Comparison of ENCODE assay signal across 8 cellular contexts in the genomic region with DNA sequence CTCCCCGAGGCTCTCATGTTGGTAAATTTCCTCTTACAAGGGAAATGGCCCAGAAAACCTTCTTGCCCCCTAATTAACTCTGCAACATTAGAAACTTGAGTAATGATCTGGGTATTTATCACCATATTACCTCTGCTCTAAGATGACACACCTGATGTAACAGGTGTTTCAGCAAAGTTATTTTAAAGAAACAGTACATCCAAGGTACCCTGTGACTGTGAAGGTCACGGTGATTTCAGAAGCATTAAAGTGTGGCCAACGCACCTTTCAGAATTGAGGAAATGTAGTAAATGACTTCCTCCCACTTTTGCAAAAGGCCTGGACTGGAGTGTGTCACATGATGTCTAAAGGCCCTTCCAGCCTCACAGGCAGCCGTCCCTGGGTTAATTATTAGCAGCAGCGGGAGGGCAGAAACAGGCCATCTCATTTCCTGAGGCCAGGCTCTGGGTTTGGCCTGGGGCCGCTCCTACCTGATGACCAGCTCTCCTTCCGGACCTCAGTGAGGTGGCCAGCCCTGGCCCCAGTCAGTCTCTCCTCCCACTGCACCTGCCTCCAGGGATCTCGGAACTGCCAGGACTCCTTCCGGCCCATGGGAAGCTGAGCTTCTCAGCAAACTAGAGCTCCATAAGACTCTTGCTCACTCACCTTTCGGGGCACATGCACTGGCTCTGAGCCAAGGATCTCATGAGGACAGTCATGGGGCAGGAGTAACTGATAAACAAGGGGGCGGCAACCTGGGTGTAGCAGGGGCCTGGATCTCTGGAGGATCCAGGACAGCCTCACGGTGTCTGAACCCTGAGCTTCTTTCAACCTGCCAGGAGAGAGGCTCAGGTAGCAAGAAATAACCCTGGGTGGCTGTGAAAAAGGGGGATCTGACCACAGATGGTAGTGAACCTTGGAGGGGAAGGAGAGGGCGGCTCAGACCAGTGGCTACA. TPM values are rescaled to one million over a fixed set of nuclear protein-coding genes. Genes with fewer than 3 reads are reported as not detected.
DNase-seq lines count a peak whose midpoint lies in the region; ATAC-seq and TF ChIP-seq lines count a peak whose summit lies in the region.

No MANE protein-coding gene starts in this region.

- TF ChIP-seq CTCF in HEK293 (tag by site-specific recombination; IDR thresholded peaks at IDR 0.05) (no peak), hepatocyte (IDR thresholded peaks at IDR 0.05; ENCODE audit: poor library complexity) (no peak), omental fat pad (IDR thresholded peaks at IDR 0.05) (no peak)

- peak overlapping the region; percentile 32 for H3K4me2 ChIP-seq in hepatocyte

- H3K27ac Mint-ChIP-seq in naive thymus-derived CD4-positive, alpha-beta T cell: no peak overlapping the region
- no peak overlapping the region for H3K27ac Mint-ChIP-seq in T-cell

- peak overlapping the region; percentile 61 for H3K27ac ChIP-seq in HEK293 (ENCODE audit: extremely low read depth, low read depth, low read length)
- peak overlapping the region; percentile 94 for H3K27ac ChIP-seq in hepatocyte
- H3K27ac ChIP-seq in naive thymus-derived CD4-positive, alpha-beta T cell (ENCODE audit: low read depth, low read length): no peak overlapping the region

- POLR2A ChIA-PET in HEK293 (lab: Yijun Ruan, JAX): no interaction called here
- POLR2A ChIA-PET in naive thymus-derived CD4-positive, alpha-beta T cell (lab: Charles Lee): no interaction called here
- POLR2A ChIA-PET in T-cell (lab: Charles Lee): no interaction called here

- peaks cover 0 to 26% (median 0%) of the 10 kb centered on the region in 7 donors for H3K4me1 Mint-ChIP-seq in naive thymus-derived CD4-positive, alpha-beta T cell
- peaks cover 0 to under 1% (median 0%) of the 10 kb centered on the region in 3 donors for H3K4me1 Mint-ChIP-seq in T-cell

- 40% methylated on average over 13 of the region's 13 CpGs for WGBS in hepatocyte (ENCODE audit: low lambda C conversion rate, missing lambda C conversion rate)

- H3K9me3 ChIP-seq in HEK293 (ENCODE audit: control insufficient read depth, insufficient read depth, low read depth, low read length) (no peaks in the 10 kb centered on the region), hepatocyte (ENCODE audit: low read depth) (no peaks in the 10 kb centered on the region)
- H3K9me3 ChIP-seq in naive thymus-derived CD4-positive, alpha-beta T cell (ENCODE audit: control insufficient read depth in 2 of 3, low read length in 3 of 3): no peaks in the 10 kb centered on the region

- H3K4me3 ChIP-seq in HEK293 (ENCODE audit: low read depth, low read length) (no peak overlapping the region), hepatocyte (no peak overlapping the region)
- H3K4me3 ChIP-seq in naive thymus-derived CD4-positive, alpha-beta T cell (ENCODE audit: low read length): no peak overlapping the region

- no peak overlapping the region for H3K4me3 Mint-ChIP-seq in naive thymus-derived CD4-positive, alpha-beta T cell
- no peak overlapping the region for H3K4me3 Mint-ChIP-seq in T-cell

- DNase-seq in ELF-1 (ENCODE audit: low read depth, low spot score) (peak; percentile 71), NCI-H2196 (lab: John Stamatoyannopoulos, UW; ENCODE audit: unreplicated experiment) (peak; percentile 80), hepatocyte (ENCODE audit: low spot score) (peak; percentile 93), T-cell (no peak), omental fat pad (ENCODE audit: low spot score) (no peak), posterior cingulate gyrus (no peak)
- no peak for DNase-seq in naive thymus-derived CD4-positive, alpha-beta T cell

- CTCF ChIA-PET in HEK293 (lab: Yijun Ruan, JAX): interaction anchor here (0.9 to 1.4 kb wide), 3 partner anchors 8 to 37 kb away, joined by 3 to 8 read pairs (median 5); no protein-coding TSS in a partner anchor
- CTCF ChIA-PET in naive thymus-derived CD4-positive, alpha-beta T cell (lab: Charles Lee): interaction anchor here (0.5 kb wide), 1 partner anchor 1037 kb away, joined by 3 read pairs; no protein-coding TSS in a partner anchor
- CTCF ChIA-PET in T-cell (lab: Charles Lee): interaction anchor here in 1 of 2 donors (1.3 kb wide), 1 partner anchor 10 kb away, joined by 3 read pairs; no protein-coding TSS in a partner anchor

- H3K4me1 ChIP-seq in HEK293 (ENCODE audit: control insufficient read depth, insufficient read depth, low read length): peaks cover 33% of the 10 kb centered on the region
- peaks cover 31% of the 10 kb centered on the region for H3K4me1 ChIP-seq in hepatocyte (ENCODE audit: insufficient read depth)
- no peaks in the 10 kb centered on the region for H3K4me1 ChIP-seq in naive thymus-derived CD4-positive, alpha-beta T cell (ENCODE audit: control insufficient read depth in 2 of 2, insufficient read depth in 2 of 2, low read length in 2 of 2)

- intact Hi-C loops in naive thymus-derived CD4-positive, alpha-beta T cell (cut with micrococcal nuclease): no loop called here
- intact Hi-C loops in posterior cingulate gyrus (cut with DNase I): no loop called here

- H3K79me2 ChIP-seq in hepatocyte: peaks cover 17% of the 10 kb centered on the region

- no peaks in the 10 kb centered on the region for H3K27me3 ChIP-seq in hepatocyte
- no peaks in the 10 kb centered on the region for H3K27me3 ChIP-seq in naive thymus-derived CD4-positive, alpha-beta T cell (ENCODE audit: control insufficient read depth in 2 of 2, insufficient read depth in 2 of 2, low read length in 2 of 2)

- no peaks in the 10 kb centered on the region for H3K9me2 ChIP-seq in hepatocyte (replicated peaks; ENCODE audit: insufficient read depth)

- peaks cover 0 to 5% of the 10 kb centered on the region in 2 experiments; a peak in 1 of 3 replicates for H3K36me3 ChIP-seq in HEK293 (ENCODE audit: control insufficient read depth in 2 of 2, insufficient read depth in 1 of 2, low read length in 2 of 2)
- H3K36me3 ChIP-seq in hepatocyte (replicated peaks; ENCODE audit: insufficient read depth, low read depth): no peaks in the 10 kb centered on the region
- H3K36me3 ChIP-seq in naive thymus-derived CD4-positive, alpha-beta T cell (ENCODE audit: control insufficient read depth in 2 of 3, insufficient read depth in 3 of 3, low read length in 3 of 3): no peaks in the 10 kb centered on the region

- no peak overlapping the region for H2AFZ ChIP-seq in hepatocyte

- ATAC-seq in naive thymus-derived CD4-positive, alpha-beta T cell: no peak
- ATAC-seq in T-cell (replicated peaks in 1 of 4) (no peak), omental fat pad (ENCODE audit: low FRiP score) (no peak)

- peaks cover 12 to 34% (median 28%) of the 10 kb centered on the region in 5 donors for H3K27me3 Mint-ChIP-seq in naive thymus-derived CD4-positive, alpha-beta T cell
- peaks cover 11 to 21% of the 10 kb centered on the region in 2 donors for H3K27me3 Mint-ChIP-seq in T-cell

- no peaks in the 10 kb centered on the region for H3K9me3 Mint-ChIP-seq in naive thymus-derived CD4-positive, alpha-beta T cell
- H3K9me3 Mint-ChIP-seq in T-cell: no peaks in the 10 kb centered on the region

- H3K36me3 Mint-ChIP-seq in naive thymus-derived CD4-positive, alpha-beta T cell: no peaks in the 10 kb centered on the region
- H3K36me3 Mint-ChIP-seq in T-cell: no peaks in the 10 kb centered on the region

- H4K20me1 ChIP-seq in hepatocyte (ENCODE audit: insufficient read depth, poor library complexity, severe bottlenecking): no peaks in the 10 kb centered on the region

TF ChIP-seq in HEK293, 187 proteins besides CTCF, POLR2A, EP300 and RAD21 (continues in another document):
- no peak for TF ChIP-seq ZNF514 (tag by site-specific recombination; IDR thresholded peaks at IDR 0.05)
- no peak for TF ChIP-seq HOXC10 (CRISPR knock-in tag; IDR thresholded peaks at IDR 0.05)
- no peak for TF ChIP-seq ZNF624 (tag by site-specific recombination; IDR thresholded peaks at IDR 0.05)
- TF ChIP-seq ZBTB17 (tag by site-specific recombination; IDR thresholded peaks at IDR 0.05): no peak
- TF ChIP-seq, protein P1, sequence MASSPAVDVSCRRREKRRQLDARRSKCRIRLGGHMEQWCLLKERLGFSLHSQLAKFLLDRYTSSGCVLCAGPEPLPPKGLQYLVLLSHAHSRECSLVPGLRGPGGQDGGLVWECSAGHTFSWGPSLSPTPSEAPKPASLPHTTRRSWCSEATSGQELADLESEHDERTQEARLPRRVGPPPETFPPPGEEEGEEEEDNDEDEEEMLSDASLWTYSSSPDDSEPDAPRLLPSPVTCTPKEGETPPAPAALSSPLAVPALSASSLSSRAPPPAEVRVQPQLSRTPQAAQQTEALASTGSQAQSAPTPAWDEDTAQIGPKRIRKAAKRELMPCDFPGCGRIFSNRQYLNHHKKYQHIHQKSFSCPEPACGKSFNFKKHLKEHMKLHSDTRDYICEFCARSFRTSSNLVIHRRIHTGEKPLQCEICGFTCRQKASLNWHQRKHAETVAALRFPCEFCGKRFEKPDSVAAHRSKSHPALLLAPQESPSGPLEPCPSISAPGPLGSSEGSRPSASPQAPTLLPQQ (tag by site-specific recombination; IDR thresholded peaks at IDR 0.05): peak; percentile 32; the same call in 1 of the 2 replicates
- TF ChIP-seq ZXDB (tag by site-specific recombination; IDR thresholded peaks at IDR 0.05): peak; percentile 10; the same call in 1 of the 2 replicates
- no peak for TF ChIP-seq ZNF37A (tag by site-specific recombination; IDR thresholded peaks at IDR 0.05)
- TF ChIP-seq RBAK (tag by site-specific recombination; IDR thresholded peaks at IDR 0.05): no peak
- no peak for TF ChIP-seq BCL11B (tag by site-specific recombination; IDR thresholded peaks at IDR 0.05; ENCODE audit: low read depth)
- TF ChIP-seq OSR2 (tag by site-specific recombination; IDR thresholded peaks at IDR 0.05): peak; percentile 34
- TF ChIP-seq ZNF792 (tag by site-specific recombination; IDR thresholded peaks at IDR 0.05): no peak
- TF ChIP-seq, protein P2, sequence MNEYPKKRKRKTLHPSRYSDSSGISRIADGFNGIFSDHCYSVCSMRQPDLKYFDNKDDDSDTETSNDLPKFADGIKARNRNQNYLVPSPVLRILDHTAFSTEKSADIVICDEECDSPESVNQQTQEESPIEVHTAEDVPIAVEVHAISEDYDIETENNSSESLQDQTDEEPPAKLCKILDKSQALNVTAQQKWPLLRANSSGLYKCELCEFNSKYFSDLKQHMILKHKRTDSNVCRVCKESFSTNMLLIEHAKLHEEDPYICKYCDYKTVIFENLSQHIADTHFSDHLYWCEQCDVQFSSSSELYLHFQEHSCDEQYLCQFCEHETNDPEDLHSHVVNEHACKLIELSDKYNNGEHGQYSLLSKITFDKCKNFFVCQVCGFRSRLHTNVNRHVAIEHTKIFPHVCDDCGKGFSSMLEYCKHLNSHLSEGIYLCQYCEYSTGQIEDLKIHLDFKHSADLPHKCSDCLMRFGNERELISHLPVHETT (tag by site-specific recombination; IDR thresholded peaks at IDR 0.05): 0 out of 2 replicates have a peak, but pooled peaks have one; percentile 11
- peak; percentile 76; the same call in 1 of the 2 replicates for TF ChIP-seq SCRT1 (tag by site-specific recombination; IDR thresholded peaks at IDR 0.05; ENCODE audit: borderline replicate concordance)

RNA-seq across cellular contexts. Expression of a gene that starts 20.6 kb away (rescaled TPM):
- total RNA-seq in hepatocyte (11.8 and 12.1 TPM in 2 replicates), T-cell (under 1 TPM; 0.05 to 0.12 (median 0.09) TPM), omental fat pad (10 to 100 TPM in 2 of 4 donors, 1 to 10 TPM in 2; 4.1 to 14.6 (median 7.8) TPM)
- 4.4 and 7.7 TPM in 2 replicates for polyA plus RNA-seq in hepatocyte
- total RNA-seq in naive thymus-derived CD4-positive, alpha-beta T cell: under 1 TPM in 1 of 5 experiments, not detected in 4; 0.89 TPM
- not detected for polyA plus RNA-seq in naive thymus-derived CD4-positive, alpha-beta T cell

Comparison
In these comparisons a context has a peak if more than half of its experiments do, and no peak if none do; other contexts are left out.
1. DNase-seq: peak in ELF-1 (single experiment), NCI-H2196 (single experiment) and hepatocyte (single experiment); none in naive thymus-derived CD4-positive, alpha-beta T cell (0 of 9), T-cell (0 of 34), omental fat pad (single experiment) and posterior cingulate gyrus (0 of 10).